20 cellular contexts compared by ENCODE assay signal in the genomic region with DNA sequence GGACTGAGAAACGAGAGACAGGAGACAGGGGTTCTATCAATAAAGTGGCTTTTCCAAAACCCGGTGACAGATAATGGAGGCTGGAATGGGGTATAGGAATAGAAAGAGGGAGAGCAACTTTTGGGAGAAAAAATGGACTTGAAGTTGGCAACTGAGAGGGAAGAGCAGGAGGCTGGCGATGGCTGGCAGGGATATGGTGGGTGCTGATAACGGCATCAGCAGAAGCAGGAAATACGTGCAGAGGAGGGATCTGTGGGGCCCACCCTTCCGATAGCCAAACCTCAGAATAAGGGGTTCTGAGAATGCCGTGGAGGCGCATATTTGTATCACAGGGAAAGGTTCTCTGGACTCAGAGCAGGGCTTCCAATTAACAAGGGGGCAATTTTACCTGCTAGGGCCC.
"Had no signal": no experiment of that assay in that cellular context is flagged by ENCODE, and none has a peak within 500 bp of the region (broad histone marks: within the 10 kb centered on the region; RNA-seq: fewer than 3 reads in every experiment).

No MANE protein-coding gene starts in this region.

- H3K27ac ChIP-seq: epithelial cell of prostate, esophagus squamous epithelium, gastroesophageal sphincter, psoas muscle, spleen, tibial artery, upper lobe of left lung, uterus had no signal

- H3K27me3 Mint-ChIP-seq: effector memory CD8-positive, alpha-beta T cell; naive B cell had no signal

- H3K4me1 ChIP-seq: esophagus squamous epithelium, gastroesophageal sphincter, psoas muscle, upper lobe of left lung, uterus had no signal

- H3K27ac Mint-ChIP-seq: dendritic cell treated with granulocyte-macrophage colony-stimulating factor and Interleukin-4, amounts not matched to agents 40 ng/mL and 50 ng/mL, for 4 days; nephron progenitor cell had no signal

- H3K4me3 Mint-ChIP-seq: dendritic cell treated with granulocyte-macrophage colony-stimulating factor and Interleukin-4, amounts not matched to agents 40 ng/mL and 50 ng/mL, for 4 days; effector memory CD8-positive, alpha-beta T cell; naive B cell; nephron progenitor cell had no signal

- H3K27me3 ChIP-seq: esophagus squamous epithelium, gastroesophageal sphincter, spleen, tibial artery, upper lobe of left lung, uterus had no signal

- ATAC-seq: effector memory CD8-positive, alpha-beta T cell; gastroesophageal sphincter; left colon; psoas muscle; sciatic nerve had no signal

- H3K4me3 ChIP-seq: esophagus squamous epithelium, gastroesophageal sphincter, psoas muscle, spleen, tibial artery, upper lobe of left lung, uterus had no signal

- H3K9me3 Mint-ChIP-seq: dendritic cell treated with granulocyte-macrophage colony-stimulating factor and Interleukin-4, amounts not matched to agents 40 ng/mL and 50 ng/mL, for 4 days; effector memory CD8-positive, alpha-beta T cell; naive B cell; nephron progenitor cell had no signal

- H3K36me3 Mint-ChIP-seq: naive B cell had no signal

- DNase-seq: effector memory CD8-positive, alpha-beta T cell; esophagus squamous epithelium; foreskin fibroblast; glutamatergic neuron; left colon; mesendoderm; naive B cell; nephron progenitor cell; psoas muscle; retina; spleen; stimulated activated CD4-positive, alpha-beta T cell treated with anti-CD3 and anti-CD28 coated beads, Interleukin-15, amount 100 ng/mL, for 24 hours; stimulated activated naive CD4-positive, alpha-beta T cell treated with Interleukin-2 at 50 U/mL for 16 hours; tibial artery; upper lobe of left lung; uterus had no signal
